In the genomic region with DNA sequence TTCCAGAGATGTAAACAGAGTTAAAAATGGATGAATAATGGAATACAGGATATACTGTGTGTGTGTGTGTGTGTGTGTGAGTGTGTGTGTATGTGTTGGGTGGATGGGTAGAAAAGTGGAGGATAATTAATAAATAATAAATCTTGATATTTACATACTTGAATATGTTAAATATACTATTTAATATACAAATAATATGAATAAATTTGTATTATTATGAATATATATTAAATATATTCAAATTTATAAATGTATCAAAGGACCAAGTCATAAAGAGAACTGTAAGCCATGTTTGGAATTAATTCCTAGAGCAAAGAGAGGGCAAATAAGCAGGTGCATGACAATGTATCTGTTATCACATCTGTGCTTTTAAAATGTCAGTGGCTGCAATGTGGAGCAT, we compare ENCODE assay signal across 1 cellular context.
TF ChIP-seq lines count a peak whose summit lies in the region.

No MANE protein-coding gene starts in this region.

TF ChIP-seq in H1, 55 proteins besides CTCF, POLR2A, EP300 and RAD21 (continued from another document):
- TF ChIP-seq, protein P1, sequence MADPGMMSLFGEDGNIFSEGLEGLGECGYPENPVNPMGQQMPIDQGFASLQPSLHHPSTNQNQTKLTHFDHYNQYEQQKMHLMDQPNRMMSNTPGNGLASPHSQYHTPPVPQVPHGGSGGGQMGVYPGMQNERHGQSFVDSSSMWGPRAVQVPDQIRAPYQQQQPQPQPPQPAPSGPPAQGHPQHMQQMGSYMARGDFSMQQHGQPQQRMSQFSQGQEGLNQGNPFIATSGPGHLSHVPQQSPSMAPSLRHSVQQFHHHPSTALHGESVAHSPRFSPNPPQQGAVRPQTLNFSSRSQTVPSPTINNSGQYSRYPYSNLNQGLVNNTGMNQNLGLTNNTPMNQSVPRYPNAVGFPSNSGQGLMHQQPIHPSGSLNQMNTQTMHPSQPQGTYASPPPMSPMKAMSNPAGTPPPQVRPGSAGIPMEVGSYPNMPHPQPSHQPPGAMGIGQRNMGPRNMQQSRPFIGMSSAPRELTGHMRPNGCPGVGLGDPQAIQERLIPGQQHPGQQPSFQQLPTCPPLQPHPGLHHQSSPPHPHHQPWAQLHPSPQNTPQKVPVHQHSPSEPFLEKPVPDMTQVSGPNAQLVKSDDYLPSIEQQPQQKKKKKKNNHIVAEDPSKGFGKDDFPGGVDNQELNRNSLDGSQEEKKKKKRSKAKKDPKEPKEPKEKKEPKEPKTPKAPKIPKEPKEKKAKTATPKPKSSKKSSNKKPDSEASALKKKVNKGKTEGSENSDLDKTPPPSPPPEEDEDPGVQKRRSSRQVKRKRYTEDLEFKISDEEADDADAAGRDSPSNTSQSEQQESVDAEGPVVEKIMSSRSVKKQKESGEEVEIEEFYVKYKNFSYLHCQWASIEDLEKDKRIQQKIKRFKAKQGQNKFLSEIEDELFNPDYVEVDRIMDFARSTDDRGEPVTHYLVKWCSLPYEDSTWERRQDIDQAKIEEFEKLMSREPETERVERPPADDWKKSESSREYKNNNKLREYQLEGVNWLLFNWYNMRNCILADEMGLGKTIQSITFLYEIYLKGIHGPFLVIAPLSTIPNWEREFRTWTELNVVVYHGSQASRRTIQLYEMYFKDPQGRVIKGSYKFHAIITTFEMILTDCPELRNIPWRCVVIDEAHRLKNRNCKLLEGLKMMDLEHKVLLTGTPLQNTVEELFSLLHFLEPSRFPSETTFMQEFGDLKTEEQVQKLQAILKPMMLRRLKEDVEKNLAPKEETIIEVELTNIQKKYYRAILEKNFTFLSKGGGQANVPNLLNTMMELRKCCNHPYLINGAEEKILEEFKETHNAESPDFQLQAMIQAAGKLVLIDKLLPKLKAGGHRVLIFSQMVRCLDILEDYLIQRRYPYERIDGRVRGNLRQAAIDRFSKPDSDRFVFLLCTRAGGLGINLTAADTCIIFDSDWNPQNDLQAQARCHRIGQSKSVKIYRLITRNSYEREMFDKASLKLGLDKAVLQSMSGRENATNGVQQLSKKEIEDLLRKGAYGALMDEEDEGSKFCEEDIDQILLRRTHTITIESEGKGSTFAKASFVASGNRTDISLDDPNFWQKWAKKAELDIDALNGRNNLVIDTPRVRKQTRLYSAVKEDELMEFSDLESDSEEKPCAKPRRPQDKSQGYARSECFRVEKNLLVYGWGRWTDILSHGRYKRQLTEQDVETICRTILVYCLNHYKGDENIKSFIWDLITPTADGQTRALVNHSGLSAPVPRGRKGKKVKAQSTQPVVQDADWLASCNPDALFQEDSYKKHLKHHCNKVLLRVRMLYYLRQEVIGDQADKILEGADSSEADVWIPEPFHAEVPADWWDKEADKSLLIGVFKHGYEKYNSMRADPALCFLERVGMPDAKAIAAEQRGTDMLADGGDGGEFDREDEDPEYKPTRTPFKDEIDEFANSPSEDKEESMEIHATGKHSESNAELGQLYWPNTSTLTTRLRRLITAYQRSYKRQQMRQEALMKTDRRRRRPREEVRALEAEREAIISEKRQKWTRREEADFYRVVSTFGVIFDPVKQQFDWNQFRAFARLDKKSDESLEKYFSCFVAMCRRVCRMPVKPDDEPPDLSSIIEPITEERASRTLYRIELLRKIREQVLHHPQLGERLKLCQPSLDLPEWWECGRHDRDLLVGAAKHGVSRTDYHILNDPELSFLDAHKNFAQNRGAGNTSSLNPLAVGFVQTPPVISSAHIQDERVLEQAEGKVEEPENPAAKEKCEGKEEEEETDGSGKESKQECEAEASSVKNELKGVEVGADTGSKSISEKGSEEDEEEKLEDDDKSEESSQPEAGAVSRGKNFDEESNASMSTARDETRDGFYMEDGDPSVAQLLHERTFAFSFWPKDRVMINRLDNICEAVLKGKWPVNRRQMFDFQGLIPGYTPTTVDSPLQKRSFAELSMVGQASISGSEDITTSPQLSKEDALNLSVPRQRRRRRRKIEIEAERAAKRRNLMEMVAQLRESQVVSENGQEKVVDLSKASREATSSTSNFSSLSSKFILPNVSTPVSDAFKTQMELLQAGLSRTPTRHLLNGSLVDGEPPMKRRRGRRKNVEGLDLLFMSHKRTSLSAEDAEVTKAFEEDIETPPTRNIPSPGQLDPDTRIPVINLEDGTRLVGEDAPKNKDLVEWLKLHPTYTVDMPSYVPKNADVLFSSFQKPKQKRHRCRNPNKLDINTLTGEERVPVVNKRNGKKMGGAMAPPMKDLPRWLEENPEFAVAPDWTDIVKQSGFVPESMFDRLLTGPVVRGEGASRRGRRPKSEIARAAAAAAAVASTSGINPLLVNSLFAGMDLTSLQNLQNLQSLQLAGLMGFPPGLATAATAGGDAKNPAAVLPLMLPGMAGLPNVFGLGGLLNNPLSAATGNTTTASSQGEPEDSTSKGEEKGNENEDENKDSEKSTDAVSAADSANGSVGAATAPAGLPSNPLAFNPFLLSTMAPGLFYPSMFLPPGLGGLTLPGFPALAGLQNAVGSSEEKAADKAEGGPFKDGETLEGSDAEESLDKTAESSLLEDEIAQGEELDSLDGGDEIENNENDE (IDR thresholded peaks at IDR 0.05; ENCODE audit: insufficient replicate concordance, low read length), result no peak
- TF ChIP-seq PHF8 (conservative IDR thresholded peaks at IDR 0.05; ENCODE audit: low read depth, low read length), result no peak
- TF ChIP-seq CHD1 (IDR thresholded peaks at IDR 0.05; ENCODE audit: low read depth, low read length), result no peak
- TF ChIP-seq, protein P2, sequence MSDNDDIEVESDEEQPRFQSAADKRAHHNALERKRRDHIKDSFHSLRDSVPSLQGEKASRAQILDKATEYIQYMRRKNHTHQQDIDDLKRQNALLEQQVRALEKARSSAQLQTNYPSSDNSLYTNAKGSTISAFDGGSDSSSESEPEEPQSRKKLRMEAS (IDR thresholded peaks at IDR 0.05), result no peak
- no peak for TF ChIP-seq SAP30 (IDR thresholded peaks at IDR 0.05; ENCODE audit: insufficient read depth, insufficient replicate concordance, low read length)
- TF ChIP-seq CBX5 (IDR thresholded peaks at IDR 0.05; ENCODE audit: low read depth, low read length), result no peak
